9 cellular contexts compared by ENCODE assay signal in the genomic region with DNA sequence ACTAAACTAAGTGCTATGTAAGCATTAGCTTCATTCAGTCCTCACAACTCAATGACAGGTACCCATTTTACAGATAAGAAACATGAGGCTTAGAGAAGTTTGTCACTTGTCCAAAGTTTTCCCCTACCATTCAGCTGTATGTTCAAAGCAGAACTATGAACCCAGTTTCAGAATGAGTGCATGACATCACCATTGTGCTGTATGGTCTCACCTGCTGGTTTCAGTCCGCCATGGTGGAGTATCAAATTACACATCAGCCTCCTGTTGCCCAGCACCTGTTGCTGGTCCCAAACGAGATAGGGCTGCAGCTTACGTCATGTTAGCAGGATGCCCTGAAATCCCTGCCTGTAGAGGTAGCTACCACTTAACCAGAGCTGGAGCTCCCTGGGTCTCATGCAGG.
A peak's percentile ranks its signal among the peaks of the same experiment; 100 is the strongest.
DNase-seq lines count a peak whose midpoint lies in the region; ATAC-seq and TF ChIP-seq lines count a peak whose summit lies in the region.
"Had no signal": no experiment of that assay in that cellular context is flagged by ENCODE, and none has a peak within 500 bp of the region (broad histone marks: within the 10 kb centered on the region; RNA-seq: fewer than 3 reads in every experiment).

No MANE protein-coding gene starts in this region.

- ATAC-seq in GM18519 (IDR thresholded peaks at IDR 0.05; ENCODE audit: low FRiP score, unreplicated experiment) = peak; percentile 92
- peak; percentile 93 for ATAC-seq in GM21619 (IDR thresholded peaks at IDR 0.05; ENCODE audit: unreplicated experiment)
- ATAC-seq in HG03457 (IDR thresholded peaks at IDR 0.05; ENCODE audit: unreplicated experiment) = peak; percentile 76
- ATAC-seq in Right ventricle myocardium superior (ENCODE audit: poor library complexity) = no peak
- no peak for ATAC-seq in activated CD8-positive, alpha-beta T cell treated with anti-CD3 and anti-CD28 coated beads for 36 hours

- H3K9me3 Mint-ChIP-seq in activated CD8-positive, alpha-beta T cell treated with anti-CD3 and anti-CD28 coated beads for 36 hours = no peaks in the 10 kb centered on the region

- no peak overlapping the region for H3K27ac Mint-ChIP-seq in activated CD8-positive, alpha-beta T cell treated with anti-CD3 and anti-CD28 coated beads for 36 hours

- no peaks in the 10 kb centered on the region for H3K27me3 ChIP-seq in dorsolateral prefrontal cortex

- no peak overlapping the region for H3K27ac ChIP-seq in dorsolateral prefrontal cortex

- DNase-seq in SW480 (ENCODE audit: low spot score) (peak; percentile 23), dorsolateral prefrontal cortex (no peak), Right ventricle myocardium superior (no peak), HT-29 (ENCODE audit: low spot score) (no peak)
- DNase-seq in activated CD8-positive, alpha-beta T cell treated with anti-CD3 and anti-CD28 coated beads for 36 hours = no peak
- DNase-seq: Calu3 had no signal

- no peak for TF ChIP-seq CTCF in dorsolateral prefrontal cortex (IDR thresholded peaks at IDR 0.05 in 54 of 56, conservative IDR thresholded peaks at IDR 0.05 in 2 of 56; ENCODE audit: low read depth in 1 of 56, partially characterized antibody in 56 of 56)
- TF ChIP-seq CTCF in activated CD8-positive, alpha-beta T cell treated with anti-CD3 and anti-CD28 coated beads for 36 hours (IDR thresholded peaks at IDR 0.05) = no peak

- no peaks in the 10 kb centered on the region for H3K36me3 Mint-ChIP-seq in activated CD8-positive, alpha-beta T cell treated with anti-CD3 and anti-CD28 coated beads for 36 hours (ENCODE audit: low read depth)

- H3K27me3 Mint-ChIP-seq in activated CD8-positive, alpha-beta T cell treated with anti-CD3 and anti-CD28 coated beads for 36 hours = peaks cover 5% of the 10 kb centered on the region

- H3K4me3 Mint-ChIP-seq in activated CD8-positive, alpha-beta T cell treated with anti-CD3 and anti-CD28 coated beads for 36 hours = no peak overlapping the region

- intact Hi-C loops in dorsolateral prefrontal cortex (cut with DNase I) (no loop called here), Right ventricle myocardium superior (cut with DNase I) (no loop called here)
- intact Hi-C loops in activated CD8-positive, alpha-beta T cell treated with anti-CD3 and anti-CD28 coated beads for 36 hours (cut with micrococcal nuclease) = no loop called here

- CTCF ChIA-PET in activated CD8-positive, alpha-beta T cell treated with anti-CD3 and anti-CD28 coated beads for 36 hours (lab: Charles Lee) = interaction anchor here (1.0 kb wide), 1 partner anchor 355 kb away, joined by 3 read pairs; no protein-coding TSS in a partner anchor

- POLR2A ChIA-PET in activated CD8-positive, alpha-beta T cell treated with anti-CD3 and anti-CD28 coated beads for 36 hours (lab: Charles Lee) = interaction anchor here (0.6 kb wide), 1 partner anchor 1006 kb away, joined by 3 read pairs; no protein-coding TSS in a partner anchor

- H3K4me3 ChIP-seq in dorsolateral prefrontal cortex = no peak overlapping the region

- no peaks in the 10 kb centered on the region for H3K4me1 Mint-ChIP-seq in activated CD8-positive, alpha-beta T cell treated with anti-CD3 and anti-CD28 coated beads for 36 hours (ENCODE audit: low read depth)

Comparison
In these comparisons a context has a peak if more than half of its experiments do, and no peak if none do; other contexts are left out.
1. ATAC-seq: peak in GM18519 (single experiment), GM21619 (single experiment) and HG03457 (single experiment); none in Right ventricle myocardium superior (single experiment) and activated CD8-positive, alpha-beta T cell treated with anti-CD3 and anti-CD28 coated beads for 36 hours (single experiment).